Comparison of ENCODE assay signal across 26 cellular contexts in the genomic region with DNA sequence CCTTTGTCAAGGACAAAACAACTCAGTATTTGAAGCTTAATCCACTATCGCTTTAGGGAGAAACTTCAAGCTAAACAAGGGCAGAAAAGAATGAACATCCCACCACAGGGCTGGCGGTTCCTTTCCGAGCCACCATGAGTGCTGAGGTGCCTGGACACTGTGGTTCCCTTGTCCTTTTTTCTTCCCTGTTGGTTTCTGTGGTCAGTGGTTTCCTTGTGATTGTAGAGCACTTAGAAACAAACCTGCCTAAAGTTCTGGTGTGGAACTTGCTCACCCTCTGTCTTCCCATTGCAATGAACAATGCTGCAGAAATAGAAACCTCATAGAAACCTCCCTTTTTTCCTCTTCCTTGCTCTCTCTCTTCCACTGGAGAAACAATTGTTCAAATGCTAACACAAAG.
A peak's percentile ranks its signal among the peaks of the same experiment; 100 is the strongest.
DNase-seq lines count a peak whose midpoint lies in the region; TF ChIP-seq lines count a peak whose summit lies in the region.
"Had no signal": no experiment of that assay in that cellular context is flagged by ENCODE, and none has a peak within 500 bp of the region (broad histone marks: within the 10 kb centered on the region; RNA-seq: fewer than 3 reads in every experiment).

No MANE protein-coding gene starts in this region.

- in situ Hi-C loops in SK-MEL-5 (cut with HindIII; ENCODE audit: low pct_unique_long_range_greater_than_20kb, low sequenced_read_pairs), result no loop called here

- H3K4me3 ChIP-seq in mesendoderm (ENCODE audit: low read length), result no peak overlapping the region
- H3K4me3 ChIP-seq: A549, GM12878, SJSA1 had no signal

- H2BK15ac ChIP-seq in mesendoderm (replicated peaks; ENCODE audit: low read depth), result no peak overlapping the region

- peaks cover 19% of the 10 kb centered on the region for H3K27me3 Mint-ChIP-seq in activated T-cell treated with anti-CD3 and anti-CD28 coated beads, Interleukin-2, amount 50 U/mL, for 24 hours

- H3K27me3 ChIP-seq in mesendoderm (ENCODE audit: insufficient read depth, low read length, poor library complexity), result no peaks in the 10 kb centered on the region
- H3K27me3 ChIP-seq: SJSA1 had no signal

- no peak overlapping the region for H2BK5ac ChIP-seq in mesendoderm (ENCODE audit: low read length)

- no peak overlapping the region for H4K8ac ChIP-seq in mesendoderm (ENCODE audit: low read depth, low read length)

- CTCF ChIA-PET in HEK293T (lab: Yijun Ruan, JAX), result no interaction called here

- no peaks in the 10 kb centered on the region for H3K79me2 ChIP-seq in mesendoderm (ENCODE audit: control insufficient read depth, insufficient read depth, low read length)

- POLR2A ChIA-PET in HEK293T (lab: Yijun Ruan, JAX), result no interaction called here

- no peak overlapping the region for H2AK5ac ChIP-seq in mesendoderm (ENCODE audit: low read length)

- no peak overlapping the region for H3K27ac Mint-ChIP-seq in activated T-cell treated with anti-CD3 and anti-CD28 coated beads, Interleukin-2, amount 50 U/mL, for 24 hours
- H3K27ac Mint-ChIP-seq: CD4-positive, alpha-beta T cell; T-helper 1 cell treated with Interleukin-12 subunit alpha and Interleukin-12 subunit beta and Interleukin-4 antibody, amounts not matched to agents 30 μg/mL and 1 μg/mL, for 36 hours had no signal

- no peaks in the 10 kb centered on the region for H3K36me3 ChIP-seq in mesendoderm (ENCODE audit: control insufficient read depth, insufficient read depth, low read length)
- H3K36me3 ChIP-seq: SJSA1 had no signal

- H3K79me1 ChIP-seq in mesendoderm (ENCODE audit: low read length), result no peaks in the 10 kb centered on the region

- no peak overlapping the region for H3K23ac ChIP-seq in mesendoderm (ENCODE audit: low read length)

- no peaks in the 10 kb centered on the region for H3K9me3 Mint-ChIP-seq in activated T-cell treated with anti-CD3 and anti-CD28 coated beads, Interleukin-2, amount 50 U/mL, for 24 hours
- H3K9me3 Mint-ChIP-seq: CD4-positive, alpha-beta T cell; T-helper 1 cell treated with Interleukin-12 subunit alpha and Interleukin-12 subunit beta and Interleukin-4 antibody, amounts not matched to agents 30 μg/mL and 1 μg/mL, for 36 hours had no signal

- H3K56ac ChIP-seq in mesendoderm (ENCODE audit: low read length), result no peak overlapping the region

- no peak overlapping the region for H2BK120ac ChIP-seq in mesendoderm (ENCODE audit: low read depth, low read length)

- peak overlapping the region; percentile 17; the same call in 1 of the 2 replicates for H3K27ac ChIP-seq in C4-2B
- H3K27ac ChIP-seq in mesendoderm (ENCODE audit: low read depth, low read length), result no peak overlapping the region
- H3K27ac ChIP-seq: A549, HL-60, KMS-11 had no signal

- no peak overlapping the region for H3K4me2 ChIP-seq in mesendoderm (ENCODE audit: low read length)
- H3K4me2 ChIP-seq: A549, KMS-11 had no signal

- H3K4me3 Mint-ChIP-seq in activated T-cell treated with anti-CD3 and anti-CD28 coated beads, Interleukin-2, amount 50 U/mL, for 24 hours, result no peak overlapping the region
- H3K4me3 Mint-ChIP-seq: CD4-positive, alpha-beta T cell; T-helper 1 cell treated with Interleukin-12 subunit alpha and Interleukin-12 subunit beta and Interleukin-4 antibody, amounts not matched to agents 30 μg/mL and 1 μg/mL, for 36 hours had no signal

- H3K36me3 Mint-ChIP-seq in activated T-cell treated with anti-CD3 and anti-CD28 coated beads, Interleukin-2, amount 50 U/mL, for 24 hours (ENCODE audit: low read depth), result no peaks in the 10 kb centered on the region

- H3K4me1 Mint-ChIP-seq in activated T-cell treated with anti-CD3 and anti-CD28 coated beads, Interleukin-2, amount 50 U/mL, for 24 hours (ENCODE audit: low read depth), result no peaks in the 10 kb centered on the region

- no peak overlapping the region for H3K4ac ChIP-seq in mesendoderm (ENCODE audit: low read depth, low read length)

- WGBS in mesendoderm (ENCODE audit: extremely low coverage, insufficient coverage, low lambda C conversion rate), result no CpG with 5 or more reads among the region's 3 CpGs

- H3K9ac ChIP-seq in mesendoderm (ENCODE audit: low read length), result no peak overlapping the region
- H3K9ac ChIP-seq: KMS-11 had no signal

- DNase-seq in HT1080 (ENCODE audit: low read depth), result peak; percentile 76
- peak; percentile 46 for DNase-seq in SK-MEL-5 (ENCODE audit: low read depth, low spot score)
- DNase-seq in renal cortical epithelial cell (ENCODE audit: low read depth), result peak; percentile 42
- no peak for DNase-seq in mesendoderm
- no peak for DNase-seq in HEK293T (ENCODE audit: extremely low spot score)
- no peak for DNase-seq in activated T-cell treated with anti-CD3 and anti-CD28 coated beads, Interleukin-2, amount 50 U/mL, for 24 hours
- DNase-seq: Caco-2; CD4-positive, alpha-beta T cell; DMS 273 treated with DMSO at 0.1 percent for 48 hours; DMS79 treated with DMSO at 0.1 percent for 48 hours; GOT3; NCI-H1105 treated with DMSO at 0.1 percent for 48 hours; NCI-H1694; NCI-H2081; NCI-H2171; NCI-H345; NCI-H524; NCI-H774; NK-92 treated with Interleukin-12 subunit alpha and Interleukin-12 subunit beta, amount 100 ng/mL, for 24 hours had no signal

- no peaks in the 10 kb centered on the region for H3K4me1 ChIP-seq in mesendoderm (ENCODE audit: control insufficient read depth, low read depth, low read length)
- H3K4me1 ChIP-seq: A549, Caco-2 had no signal

- no peak for TF ChIP-seq CTCF in C4-2B (conservative IDR thresholded peaks at IDR 0.05)

- H3K18ac ChIP-seq in mesendoderm (ENCODE audit: low read length), result no peak overlapping the region

- no peak overlapping the region for H4K5ac ChIP-seq in mesendoderm (ENCODE audit: low read length)

TF ChIP-seq in HEK293T, 16 proteins besides CTCF, POLR2A, EP300 and RAD21:
- TF ChIP-seq SP1 (IDR thresholded peaks at IDR 0.05), result no peak

Comparison
In these comparisons a context has a peak if more than half of its experiments do, and no peak if none do; other contexts are left out.
1. DNase-seq: peak in HT1080 (single experiment), SK-MEL-5 (single experiment) and renal cortical epithelial cell (single experiment); none in mesendoderm (single experiment), HEK293T (single experiment) and activated T-cell treated with anti-CD3 and anti-CD28 coated beads, Interleukin-2, amount 50 U/mL, for 24 hours (single experiment).